8 cellular contexts compared by ENCODE assay signal in genomic region chr11:101914737-101915426, GRCh38. TPM values are rescaled to one million over a fixed set of nuclear protein-coding genes. Genes with fewer than 3 reads are reported as not detected.
DNase-seq lines count a peak whose midpoint lies in the region; ATAC-seq and TF ChIP-seq lines count a peak whose summit lies in the region.

CEP126 (plus strand) TSS chr11:101915010; CDS start chr11:101915285, 275 bp downstream.

- ATAC-seq in HG02678 (IDR thresholded peaks at IDR 0.05; ENCODE audit: unreplicated experiment) = peak; percentile 100
- peak; percentile 93 to 96 (median 94) for ATAC-seq in T-cell (replicated peaks in 1 of 4)
- peak; percentile 94 to 99 (median 98) for ATAC-seq in psoas muscle

- H3K9me3 Mint-ChIP-seq in T-cell = no peaks in the 10 kb centered on the region

- peak within 1 kb of the TSS; percentile 90 to 92 (median 91) for H3K4me3 Mint-ChIP-seq in T-cell

- H3K27me3 ChIP-seq in right atrium auricular region (no peaks in the 10 kb centered on the region), psoas muscle (ENCODE audit: insufficient read depth in 3 of 3, low read length in 2 of 3) (no peaks in the 10 kb centered on the region)

- peak within 1 kb of the TSS; percentile 84 to 87 for H3K27ac Mint-ChIP-seq in T-cell

- peaks cover 25 to 32% (median 31%) of the 10 kb centered on the region in 3 donors for H3K4me1 Mint-ChIP-seq in T-cell

- no peaks in the 10 kb centered on the region for H3K9me3 ChIP-seq in right atrium auricular region
- no peaks in the 10 kb centered on the region for H3K9me3 ChIP-seq in psoas muscle

- no peaks in the 10 kb centered on the region for H3K36me3 Mint-ChIP-seq in T-cell

- peak; percentile 83 for DNase-seq in GM10266 (ENCODE audit: extremely low spot score)
- peak; percentile 96 for DNase-seq in NCI-H128 (lab: John Stamatoyannopoulos, UW; ENCODE audit: unreplicated experiment)
- DNase-seq in T-cell = peak; percentile 83 to 95 (median 90)
- peak; percentile 94 for DNase-seq in right atrium auricular region (ENCODE audit: low spot score)
- peak; percentile 94 to 96 for DNase-seq in psoas muscle

- H3K4me3 ChIP-seq in right atrium auricular region (peak within 1 kb of the TSS; percentile 67 to 74), psoas muscle (peak within 1 kb of the TSS; percentile 83), urinary bladder (ENCODE audit: low read depth, low read length) (peak within 1 kb of the TSS; percentile 59)

- H3K27me3 Mint-ChIP-seq in T-cell = peaks cover 0 to 4% of the 10 kb centered on the region in 2 donors

- WGBS in psoas muscle, 3 donors = 0% methylated on average over 56 of the region's 56 CpGs
- under 1% methylated on average over 56 of the region's 56 CpGs for WGBS in urinary bladder

- H3K27ac ChIP-seq in angular gyrus (ENCODE audit: low read depth, low read length) (peak within 1 kb of the TSS; percentile 91), right atrium auricular region (peak within 1 kb of the TSS; percentile 81), psoas muscle (peak within 1 kb of the TSS; percentile 67), urinary bladder (ENCODE audit: low read depth) (peak within 1 kb of the TSS; percentile 94)

- peak; percentile 24 for TF ChIP-seq CTCF in GM10266 (IDR thresholded peaks at IDR 0.05; ENCODE audit: control insufficient read depth, insufficient read depth, low read depth, missing control alignments)
- peak; percentile 21 to 75 for TF ChIP-seq CTCF in right atrium auricular region (IDR thresholded peaks at IDR 0.05)
- TF ChIP-seq CTCF in psoas muscle (IDR thresholded peaks at IDR 0.05) = peak; percentile 23

- POLR2A ChIA-PET in T-cell (lab: Charles Lee) = no interaction called here

- intact Hi-C loops in psoas muscle (cut with DNase I) = loop anchor here in 1 of 2 donors (10.0 kb wide), 1 partner anchor 90 kb away; no protein-coding TSS in a partner anchor

- CTCF ChIA-PET in T-cell (lab: Charles Lee) = interaction anchor here (0.6 to 1.2 kb wide), 4 partner anchors 93 to 1195 kb away, joined by 3 to 8 read pairs (median 4); partner anchors contain the start of gene DYNC2H1 (in 2 of the 2)

- H3K36me3 ChIP-seq in right atrium auricular region (no peaks in the 10 kb centered on the region), psoas muscle (ENCODE audit: insufficient read depth in 1 of 2, low read depth in 1 of 2) (no peaks in the 10 kb centered on the region), urinary bladder (ENCODE audit: insufficient read depth) (no peaks in the 10 kb centered on the region)

- H3K4me1 ChIP-seq in right atrium auricular region (peaks cover 0 to 23% of the 10 kb centered on the region in 2 donors), psoas muscle (peaks cover 10% of the 10 kb centered on the region), urinary bladder (ENCODE audit: insufficient read depth) (no peaks in the 10 kb centered on the region)

RNA-seq across cellular contexts. Expression of gene CEP126, which starts in this region (rescaled TPM):
- total RNA-seq in T-cell = 1 to 10 TPM; 1.6 to 2.2 (median 1.7) TPM
- 1 to 10 TPM; 2.7 to 3.7 TPM for total RNA-seq in right atrium auricular region
- 1 to 10 TPM in 1 of 4 donors, under 1 TPM in 3; 0.46 to 1.2 (median 0.52) TPM for total RNA-seq in psoas muscle
- polyA plus RNA-seq in psoas muscle = under 1 TPM; 0.12 to 0.34 (median 0.21) TPM
- total RNA-seq in urinary bladder = 8.2 TPM
- 3.2 TPM for polyA plus RNA-seq in urinary bladder

Comparison
In these comparisons a context has a peak if more than half of its experiments do, and no peak if none do; other contexts are left out.
1. Peak in every context shown above with its lines: DNase-seq, ATAC-seq, H3K4me3 ChIP-seq and H3K27ac ChIP-seq.